ENCODE assay signal across 29 cellular contexts in genomic region chr4:24234288-24234848, GRCh38.
"Had no signal": no experiment of that assay in that cellular context is flagged by ENCODE, and none has a peak within 500 bp of the region (broad histone marks: within the 10 kb centered on the region; RNA-seq: fewer than 3 reads in every experiment).

No MANE protein-coding gene starts in this region.

- H3K4me3 Mint-ChIP-seq: activated B cell treated with CpG ODN at 0.5 μM for 24 hours; activated CD4-positive, alpha-beta T cell treated with anti-CD3 and anti-CD28 coated beads, Interleukin-2, amount 10 ng/mL, durations not matched to agents 24 days and 14 days; activated CD8-positive, alpha-beta memory T cell treated with anti-CD3 and anti-CD28 coated beads, Interleukin-2, amount 10 ng/mL, durations not matched to agents 7 days and 5 days; activated naive CD4-positive, alpha-beta T cell treated with anti-CD3 and anti-CD28 coated beads, Interleukin-2, amount 50 U/mL, for 24 hours; activated T-cell treated with anti-CD3 and anti-CD28 coated beads, Interleukin-2, amount 50 U/mL, for 24 hours; activated T-helper 1 cell treated with anti-CD3 and anti-CD28 coated beads, Interleukin-12 subunit alpha, Interleukin-12 subunit beta, Interleukin-2, Interleukin-4 antibody, amounts not matched to agents 30 ng/mL and 10 ng/mL and 1 ng/mL, durations not matched to agents 14 hours and 24 hours and 36 hours; T-helper 17 cell had no signal

- H3K36me3 ChIP-seq: breast epithelium, SJSA1 had no signal

- H3K27me3 ChIP-seq: breast epithelium, SJSA1 had no signal

- H3K27me3 Mint-ChIP-seq: activated CD4-positive, alpha-beta T cell treated with anti-CD3 and anti-CD28 coated beads, Interleukin-2, amount 10 ng/mL, durations not matched to agents 24 days and 14 days; activated CD8-positive, alpha-beta memory T cell treated with anti-CD3 and anti-CD28 coated beads, Interleukin-2, amount 10 ng/mL, durations not matched to agents 7 days and 5 days; activated T-cell treated with anti-CD3 and anti-CD28 coated beads, Interleukin-2, amount 50 U/mL, for 24 hours; T-helper 17 cell had no signal

- H3K27ac Mint-ChIP-seq: activated B cell treated with CpG ODN at 0.5 μM for 24 hours; activated CD4-positive, alpha-beta T cell treated with anti-CD3 and anti-CD28 coated beads, Interleukin-2, amount 10 ng/mL, durations not matched to agents 24 days and 14 days; activated CD8-positive, alpha-beta memory T cell treated with anti-CD3 and anti-CD28 coated beads, Interleukin-2, amount 10 ng/mL, durations not matched to agents 7 days and 5 days; activated naive CD4-positive, alpha-beta T cell treated with anti-CD3 and anti-CD28 coated beads, Interleukin-2, amount 50 U/mL, for 24 hours; activated T-cell treated with anti-CD3 and anti-CD28 coated beads, Interleukin-2, amount 50 U/mL, for 24 hours; activated T-helper 1 cell treated with anti-CD3 and anti-CD28 coated beads, Interleukin-12 subunit alpha, Interleukin-12 subunit beta, Interleukin-2, Interleukin-4 antibody, amounts not matched to agents 30 ng/mL and 10 ng/mL and 1 ng/mL, durations not matched to agents 14 hours and 24 hours and 36 hours; T-helper 17 cell had no signal

- DNase-seq: activated B cell treated with CpG ODN at 0.5 μM for 24 hours; activated CD4-positive, alpha-beta T cell treated with anti-CD3 and anti-CD28 coated beads for 1 hour; activated CD4-positive, alpha-beta T cell treated with anti-CD3 and anti-CD28 coated beads, Interleukin-2, amount 10 ng/mL, durations not matched to agents 24 days and 14 days; activated CD4-positive, alpha-beta T cell treated with anti-CD3 and anti-CD28 coated beads, Interleukin-2, amount 50 U/mL, for 48 hours; activated CD8-positive, alpha-beta memory T cell treated with anti-CD3 and anti-CD28 coated beads, Interleukin-2, amount 10 ng/mL, durations not matched to agents 7 days and 5 days; activated effector memory CD4-positive, alpha-beta T cell treated with Interleukin-2 at 50 U/mL for 16 hours; activated naive CD4-positive, alpha-beta T cell; activated T-cell treated with anti-CD3 and anti-CD28 coated beads, Interleukin-2, amount 50 U/mL, for 24 hours; aorta; Karpas-422; MM.1S; NCI-H1105 treated with DMSO at 0.1 percent for 48 hours; NCI-H1436 treated with DMSO at 0.1 percent for 48 hours; NCI-H187; NCI-H2081; NCI-H446; NCI-H524 treated with DMSO at 0.1 percent for 48 hours; NCI-H774; OCI-M1; RPMI8226; SHP77; T-helper 17 cell; T1000 had no signal

- H3K4me1 ChIP-seq: breast epithelium, SJSA1 had no signal

- ATAC-seq: activated CD8-positive, alpha-beta memory T cell treated with anti-CD3 and anti-CD28 coated beads, Interleukin-2, amount 10 ng/mL, durations not matched to agents 7 days and 5 days; K562; Panc1; T-helper 17 cell had no signal

- H3K4me3 ChIP-seq: breast epithelium, K562, SJSA1 had no signal

- H3K9me3 ChIP-seq: breast epithelium, SJSA1 had no signal

- H3K36me3 Mint-ChIP-seq: activated CD8-positive, alpha-beta memory T cell treated with anti-CD3 and anti-CD28 coated beads, Interleukin-2, amount 10 ng/mL, durations not matched to agents 7 days and 5 days; activated naive CD4-positive, alpha-beta T cell treated with anti-CD3 and anti-CD28 coated beads, Interleukin-2, amount 50 U/mL, for 24 hours had no signal

- H3K9me3 Mint-ChIP-seq: activated naive CD4-positive, alpha-beta T cell treated with anti-CD3 and anti-CD28 coated beads, Interleukin-2, amount 50 U/mL, for 24 hours; activated T-cell treated with anti-CD3 and anti-CD28 coated beads, Interleukin-2, amount 50 U/mL, for 24 hours; activated T-helper 1 cell treated with anti-CD3 and anti-CD28 coated beads, Interleukin-12 subunit alpha, Interleukin-12 subunit beta, Interleukin-2, Interleukin-4 antibody, amounts not matched to agents 30 ng/mL and 10 ng/mL and 1 ng/mL, durations not matched to agents 14 hours and 24 hours and 36 hours had no signal

- H3K4me1 Mint-ChIP-seq: activated B cell treated with CpG ODN at 0.5 μM for 24 hours; activated CD4-positive, alpha-beta T cell treated with anti-CD3 and anti-CD28 coated beads, Interleukin-2, amount 10 ng/mL, durations not matched to agents 24 days and 14 days; activated CD8-positive, alpha-beta memory T cell treated with anti-CD3 and anti-CD28 coated beads, Interleukin-2, amount 10 ng/mL, durations not matched to agents 7 days and 5 days; activated naive CD4-positive, alpha-beta T cell treated with anti-CD3 and anti-CD28 coated beads, Interleukin-2, amount 50 U/mL, for 24 hours; T-helper 17 cell had no signal

- H3K27ac ChIP-seq: breast epithelium, SJSA1 had no signal
